1 cellular context compared by ENCODE assay signal in genomic region chr12:50070314-50071060, GRCh38.
TF ChIP-seq lines count a peak whose summit lies in the region.

No MANE protein-coding gene starts in this region.

TF ChIP-seq in endothelial cell of umbilical vein, 7 proteins besides CTCF, POLR2A, EP300 and RAD21:
- no peak for TF ChIP-seq POLR2AphosphoS5 (IDR thresholded peaks at IDR 0.05; ENCODE audit: insufficient read depth, low read depth, low read length)
- TF ChIP-seq MAX (IDR thresholded peaks at IDR 0.05; ENCODE audit: insufficient read depth, insufficient read length) = no peak
- no peak for TF ChIP-seq GATA2 (IDR thresholded peaks at IDR 0.05; ENCODE audit: insufficient read depth, insufficient read length, low read depth, low read length)
- TF ChIP-seq FOS (IDR thresholded peaks at IDR 0.05; ENCODE audit: borderline replicate concordance, insufficient read depth, low read length) = no peak
- TF ChIP-seq JUN (IDR thresholded peaks at IDR 0.05; ENCODE audit: borderline replicate concordance, insufficient read depth, insufficient read length, low read depth) = no peak
- no peak for TF ChIP-seq MYC (IDR thresholded peaks at IDR 0.05; ENCODE audit: low read depth, low read length)
- TF ChIP-seq EZH2 (IDR thresholded peaks at IDR 0.05; ENCODE audit: borderline replicate concordance, low read depth, low read length, severe bottlenecking) = no peak
